Comparison of ENCODE assay signal across 1 cellular context in the genomic region with DNA sequence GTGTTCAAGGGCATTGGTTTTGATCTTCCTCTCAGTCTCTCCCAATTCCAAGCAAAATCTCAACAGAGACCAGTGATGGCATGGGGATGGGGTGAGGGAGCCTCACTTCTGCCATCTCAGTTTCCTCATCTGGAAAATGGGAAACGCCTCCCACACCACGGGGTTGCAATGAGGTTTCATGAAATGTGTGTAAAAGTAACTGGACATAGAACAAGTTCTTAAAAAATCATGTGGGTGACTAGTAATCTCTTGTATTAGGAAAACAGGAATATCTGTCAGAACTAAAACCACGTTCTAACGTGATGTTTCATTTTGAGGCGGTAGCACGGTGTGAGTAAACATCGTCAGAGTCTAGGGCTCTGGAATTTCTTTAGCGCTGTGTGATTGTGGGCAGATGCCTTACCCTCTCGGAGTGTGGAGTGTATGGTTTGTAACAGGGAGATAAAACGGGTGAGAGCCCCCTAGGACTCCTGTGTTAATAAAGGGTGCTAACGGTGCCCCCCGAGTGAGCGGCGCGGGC.
TF ChIP-seq lines count a peak whose summit lies in the region.

No MANE protein-coding gene starts in this region.

TF ChIP-seq in K562, 482 proteins besides CTCF, POLR2A, EP300 and RAD21 (continues in another document):
- TF ChIP-seq SREBF1 (IDR thresholded peaks at IDR 0.05; ENCODE audit: borderline replicate concordance, low read depth, low read length) (no peak), CBFA2T2 (conservative IDR thresholded peaks at IDR 0.05) (no peak), MTA1 (IDR thresholded peaks at IDR 0.05; ENCODE audit: borderline replicate concordance) (peak; percentile 21; the same call in 1 of the 2 replicates), USF1 (CRISPR knock-in tag; IDR thresholded peaks at IDR 0.05) (no peak), ZSCAN32 (CRISPR knock-in tag; IDR thresholded peaks at IDR 0.05) (no peak), MLLT1 (IDR thresholded peaks at IDR 0.05) (0 out of 4 replicates have a peak, but pooled peaks of 1 of the 2 experiments have one; percentile 30), ZNF589 (CRISPR knock-in tag; IDR thresholded peaks at IDR 0.05; ENCODE audit: low read depth) (peak; percentile 72; the same call in 1 of the 2 replicates), PTBP1 (IDR thresholded peaks at IDR 0.05; ENCODE audit: low read depth, low read length) (0 out of 2 replicates have a peak, but pooled peaks have one; percentile 25), FOSL1 (tag; conservative IDR thresholded peaks at IDR 0.05) (0 out of 2 replicates have a peak, but pooled peaks have one; percentile 37), RCOR1 (IDR thresholded peaks at IDR 0.05; ENCODE audit: borderline replicate concordance in 1 of 2, low read depth in 2 of 2, low read length in 2 of 2) (0 out of 4 replicates have a peak, but pooled peaks of 1 of the 2 experiments have one; percentile 17), ZNF253 (CRISPR knock-in tag; conservative IDR thresholded peaks at IDR 0.05) (no peak), ADNP (tag; IDR thresholded peaks at IDR 0.05) (peak; percentile 65), DIDO1 (tag; IDR thresholded peaks at IDR 0.05; ENCODE audit: low read depth) (no peak), NCOA4 (IDR thresholded peaks at IDR 0.05; ENCODE audit: partially characterized antibody) (no peak), ZNF780A (CRISPR knock-in tag; IDR thresholded peaks at IDR 0.05) (no peak), SOX6 (IDR thresholded peaks at IDR 0.05) (0 out of 2 replicates have a peak, but pooled peaks have one; percentile 9), XRCC4 (IDR thresholded peaks at IDR 0.05; ENCODE audit: extremely low read depth, insufficient read depth, insufficient read length) (no peak), ARID2 (IDR thresholded peaks at IDR 0.05) (no peak), ZFX (CRISPR knock-in tag; IDR thresholded peaks at IDR 0.05) (no peak; the same call in 1 of the 2 replicates), ZNF384 (IDR thresholded peaks at IDR 0.05; ENCODE audit: low read depth, low read length) (no peak), GATAD2B (IDR thresholded peaks at IDR 0.05; ENCODE audit: borderline replicate concordance) (no peak), ELK3 (CRISPR knock-in tag; IDR thresholded peaks at IDR 0.05) (no peak), POU5F1 (IDR thresholded peaks at IDR 0.05; ENCODE audit: borderline replicate concordance, low read depth, low read length, partially characterized antibody) (no peak), HCFC1 (IDR thresholded peaks at IDR 0.05; ENCODE audit: low read depth, low read length) (no peak), ZNF76 (CRISPR knock-in tag; IDR thresholded peaks at IDR 0.05; ENCODE audit: borderline replicate concordance) (no peak), ZNF217 (CRISPR knock-in tag; IDR thresholded peaks at IDR 0.05) (no peak), NFIC (IDR thresholded peaks at IDR 0.05) (no peak), E2F3 (CRISPR knock-in tag; IDR thresholded peaks at IDR 0.05) (no peak), BDP1 (IDR thresholded peaks at IDR 0.05; ENCODE audit: insufficient read depth, insufficient read length) (no peak), PHB (CRISPR knock-in tag; IDR thresholded peaks at IDR 0.05) (no peak), HDAC1 (IDR thresholded peaks at IDR 0.05) (no peak), ZKSCAN8 (CRISPR knock-in tag; IDR thresholded peaks at IDR 0.05) (no peak), ZNF274 (IDR thresholded peaks at IDR 0.05; ENCODE audit: borderline replicate concordance, low read depth, low read length) (no peak), CREB3L1 (IDR thresholded peaks at IDR 0.05; ENCODE audit: borderline replicate concordance, low read depth) (no peak; the same call in 1 of the 2 replicates), ATF2 (CRISPR knock-in tag; IDR thresholded peaks at IDR 0.05) (no peak), TRIM28 (IDR thresholded peaks at IDR 0.05) (no peak), SMARCA5 (IDR thresholded peaks at IDR 0.05) (peak; percentile 37; the same call in 1 of the 2 replicates), L3MBTL2 (IDR thresholded peaks at IDR 0.05) (peak; percentile 68; the same call in 1 of the 2 replicates), POLR2B (IDR thresholded peaks at IDR 0.05; ENCODE audit: low read depth, partially characterized antibody) (peak; percentile 61), MTA2 (IDR thresholded peaks at IDR 0.05; ENCODE audit: low read depth) (no peak)
- TF ChIP-seq, protein P1, sequence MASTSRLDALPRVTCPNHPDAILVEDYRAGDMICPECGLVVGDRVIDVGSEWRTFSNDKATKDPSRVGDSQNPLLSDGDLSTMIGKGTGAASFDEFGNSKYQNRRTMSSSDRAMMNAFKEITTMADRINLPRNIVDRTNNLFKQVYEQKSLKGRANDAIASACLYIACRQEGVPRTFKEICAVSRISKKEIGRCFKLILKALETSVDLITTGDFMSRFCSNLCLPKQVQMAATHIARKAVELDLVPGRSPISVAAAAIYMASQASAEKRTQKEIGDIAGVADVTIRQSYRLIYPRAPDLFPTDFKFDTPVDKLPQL (IDR thresholded peaks at IDR 0.05; ENCODE audit: extremely low read depth, insufficient read length): no peak
- TF ChIP-seq, protein P2, sequence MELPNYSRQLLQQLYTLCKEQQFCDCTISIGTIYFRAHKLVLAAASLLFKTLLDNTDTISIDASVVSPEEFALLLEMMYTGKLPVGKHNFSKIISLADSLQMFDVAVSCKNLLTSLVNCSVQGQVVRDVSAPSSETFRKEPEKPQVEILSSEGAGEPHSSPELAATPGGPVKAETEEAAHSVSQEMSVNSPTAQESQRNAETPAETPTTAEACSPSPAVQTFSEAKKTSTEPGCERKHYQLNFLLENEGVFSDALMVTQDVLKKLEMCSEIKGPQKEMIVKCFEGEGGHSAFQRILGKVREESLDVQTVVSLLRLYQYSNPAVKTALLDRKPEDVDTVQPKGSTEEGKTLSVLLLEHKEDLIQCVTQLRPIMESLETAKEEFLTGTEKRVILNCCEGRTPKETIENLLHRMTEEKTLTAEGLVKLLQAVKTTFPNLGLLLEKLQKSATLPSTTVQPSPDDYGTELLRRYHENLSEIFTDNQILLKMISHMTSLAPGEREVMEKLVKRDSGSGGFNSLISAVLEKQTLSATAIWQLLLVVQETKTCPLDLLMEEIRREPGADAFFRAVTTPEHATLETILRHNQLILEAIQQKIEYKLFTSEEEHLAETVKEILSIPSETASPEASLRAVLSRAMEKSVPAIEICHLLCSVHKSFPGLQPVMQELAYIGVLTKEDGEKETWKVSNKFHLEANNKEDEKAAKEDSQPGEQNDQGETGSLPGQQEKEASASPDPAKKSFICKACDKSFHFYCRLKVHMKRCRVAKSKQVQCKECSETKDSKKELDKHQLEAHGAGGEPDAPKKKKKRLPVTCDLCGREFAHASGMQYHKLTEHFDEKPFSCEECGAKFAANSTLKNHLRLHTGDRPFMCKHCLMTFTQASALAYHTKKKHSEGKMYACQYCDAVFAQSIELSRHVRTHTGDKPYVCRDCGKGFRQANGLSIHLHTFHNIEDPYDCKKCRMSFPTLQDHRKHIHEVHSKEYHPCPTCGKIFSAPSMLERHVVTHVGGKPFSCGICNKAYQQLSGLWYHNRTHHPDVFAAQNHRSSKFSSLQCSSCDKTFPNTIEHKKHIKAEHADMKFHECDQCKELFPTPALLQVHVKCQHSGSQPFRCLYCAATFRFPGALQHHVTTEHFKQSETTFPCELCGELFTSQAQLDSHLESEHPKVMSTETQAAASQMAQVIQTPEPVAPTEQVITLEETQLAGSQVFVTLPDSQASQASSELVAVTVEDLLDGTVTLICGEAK (IDR thresholded peaks at IDR 0.05): peak; percentile 10; the same call in 1 of the 2 replicates
- TF ChIP-seq, protein P2 (CRISPR knock-in tag; IDR thresholded peaks at IDR 0.05): no peak
- TF ChIP-seq, protein P3, sequence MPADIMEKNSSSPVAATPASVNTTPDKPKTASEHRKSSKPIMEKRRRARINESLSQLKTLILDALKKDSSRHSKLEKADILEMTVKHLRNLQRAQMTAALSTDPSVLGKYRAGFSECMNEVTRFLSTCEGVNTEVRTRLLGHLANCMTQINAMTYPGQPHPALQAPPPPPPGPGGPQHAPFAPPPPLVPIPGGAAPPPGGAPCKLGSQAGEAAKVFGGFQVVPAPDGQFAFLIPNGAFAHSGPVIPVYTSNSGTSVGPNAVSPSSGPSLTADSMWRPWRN (IDR thresholded peaks at IDR 0.05; ENCODE audit: low read depth): peak; percentile 28; the same call in 1 of the 2 replicates
- TF ChIP-seq, protein P4, sequence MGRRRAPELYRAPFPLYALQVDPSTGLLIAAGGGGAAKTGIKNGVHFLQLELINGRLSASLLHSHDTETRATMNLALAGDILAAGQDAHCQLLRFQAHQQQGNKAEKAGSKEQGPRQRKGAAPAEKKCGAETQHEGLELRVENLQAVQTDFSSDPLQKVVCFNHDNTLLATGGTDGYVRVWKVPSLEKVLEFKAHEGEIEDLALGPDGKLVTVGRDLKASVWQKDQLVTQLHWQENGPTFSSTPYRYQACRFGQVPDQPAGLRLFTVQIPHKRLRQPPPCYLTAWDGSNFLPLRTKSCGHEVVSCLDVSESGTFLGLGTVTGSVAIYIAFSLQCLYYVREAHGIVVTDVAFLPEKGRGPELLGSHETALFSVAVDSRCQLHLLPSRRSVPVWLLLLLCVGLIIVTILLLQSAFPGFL (CRISPR knock-in tag; IDR thresholded peaks at IDR 0.05): no peak
